ENCODE assay signal across 10 cellular contexts in genomic region chr6:111712398-111712797, GRCh38.
DNase-seq lines count a peak whose midpoint lies in the region; ATAC-seq and TF ChIP-seq lines count a peak whose summit lies in the region.
"Had no signal": no experiment of that assay in that cellular context is flagged by ENCODE, and none has a peak within 500 bp of the region (broad histone marks: within the 10 kb centered on the region; RNA-seq: fewer than 3 reads in every experiment).

No MANE protein-coding gene starts in this region.

- H3K27ac Mint-ChIP-seq in Caco-2 (ENCODE audit: unreplicated experiment) = no peak overlapping the region

- H3K27me3 Mint-ChIP-seq in Caco-2 (ENCODE audit: insufficient read depth, unreplicated experiment) = no peaks in the 10 kb centered on the region

- no peaks in the 10 kb centered on the region for H3K36me3 Mint-ChIP-seq in Caco-2 (ENCODE audit: insufficient read depth, unreplicated experiment)

- H3K27me3 ChIP-seq in muscle layer of colon (ENCODE audit: control insufficient read depth in 1 of 2, insufficient read depth in 2 of 2, low read length in 2 of 2) (no peaks in the 10 kb centered on the region), Caco-2 (replicated peaks; ENCODE audit: control insufficient read depth, insufficient read depth, low read length) (no peaks in the 10 kb centered on the region), Peyer's patch (no peaks in the 10 kb centered on the region)
- H3K27me3 ChIP-seq: adrenal gland had no signal

- no peaks in the 10 kb centered on the region for H3K9me3 Mint-ChIP-seq in Caco-2 (ENCODE audit: unreplicated experiment)

- no peak overlapping the region for H3K4me3 Mint-ChIP-seq in Caco-2 (ENCODE audit: unreplicated experiment)

- peak overlapping the region; percentile 74 for H3K27ac ChIP-seq in cingulate gyrus (ENCODE audit: low read depth, low read length)
- peak overlapping the region; percentile 10 for H3K27ac ChIP-seq in muscle layer of colon (ENCODE audit: low read depth, low read length)
- H3K27ac ChIP-seq in Peyer's patch = peak overlapping the region in 1 of 4 donors; percentile 33
- H3K27ac ChIP-seq: adrenal gland had no signal

- CTCF ChIA-PET in AG04449 (lab: Yijun Ruan, JAX) = interaction anchor here (0.8 to 9.6 kb wide), 13 partner anchors 8 to 329 kb away, joined by 3 to 253 read pairs (median 3); no protein-coding TSS in a partner anchor
- CTCF ChIA-PET in Caco-2 (lab: Charles Lee) = no interaction called here

- ATAC-seq in GM18867 (IDR thresholded peaks at IDR 0.05; ENCODE audit: unreplicated experiment) = no peak

- TF ChIP-seq POLR2A in Peyer's patch (IDR thresholded peaks at IDR 0.05) = no peak

- DNase-seq in AG04449 (ENCODE audit: low read depth, low spot score) = peak; percentile 65
- peak; percentile 98 for DNase-seq in NCI-H226
- no peak for DNase-seq in Caco-2
- no peak for DNase-seq in epidermal melanocyte (ENCODE audit: insufficient read length, low spot score)
- DNase-seq in Peyer's patch = no peak
- DNase-seq: NCI-H1436 treated with DMSO at 0.1 percent for 48 hours had no signal

- no TSS peak for BruUV-seq in Caco-2 (replicated peaks; lab: Mats Ljungman, UMichigan)

- POLR2A ChIA-PET in AG04449 (lab: Yijun Ruan, JAX) = no interaction called here
- POLR2A ChIA-PET in Caco-2 (lab: Charles Lee) = no interaction called here

- no peak overlapping the region for H3K4me3 ChIP-seq in AG04449 (ENCODE audit: low read depth, low read length)
- H3K4me3 ChIP-seq in muscle layer of colon (ENCODE audit: low read depth in 1 of 2, low read length in 2 of 2) = no peak overlapping the region
- no peak overlapping the region for H3K4me3 ChIP-seq in Caco-2 (ENCODE audit: low read depth, low read length)
- H3K4me3 ChIP-seq in Peyer's patch = no peak overlapping the region
- H3K4me3 ChIP-seq: adrenal gland had no signal

- intact Hi-C loops in Caco-2 (cut with micrococcal nuclease; ENCODE audit: unreplicated experiment) = no loop called here

- no peak for TF ChIP-seq CTCF in AG04449 (IDR thresholded peaks at IDR 0.05; ENCODE audit: insufficient read depth, low read length, missing control alignments)
- TF ChIP-seq CTCF in Caco-2 (IDR thresholded peaks at IDR 0.05; ENCODE audit: insufficient read depth in 1 of 2, low read depth in 1 of 2, low read length in 1 of 2, severe bottlenecking in 1 of 2, unreplicated experiment in 1 of 2) = no peak
- no peak for TF ChIP-seq CTCF in Peyer's patch (IDR thresholded peaks at IDR 0.05)

- no peaks in the 10 kb centered on the region for H3K4me1 Mint-ChIP-seq in Caco-2 (ENCODE audit: low read depth, unreplicated experiment)

- no peak overlapping the region for H3K9ac ChIP-seq in muscle layer of colon (ENCODE audit: low read length)

- peaks cover 44% of the 10 kb centered on the region for H3K4me1 ChIP-seq in muscle layer of colon (ENCODE audit: insufficient read depth, low read length)
- H3K4me1 ChIP-seq in Caco-2 = no peaks in the 10 kb centered on the region
- peaks cover 0 to 19% (median 1%) of the 10 kb centered on the region in 4 donors for H3K4me1 ChIP-seq in Peyer's patch

- H3K9me3 ChIP-seq in muscle layer of colon (ENCODE audit: low read length) (no peaks in the 10 kb centered on the region), Caco-2 (no peaks in the 10 kb centered on the region), Peyer's patch (no peaks in the 10 kb centered on the region)
- H3K9me3 ChIP-seq: adrenal gland had no signal

- H3K36me3 ChIP-seq in muscle layer of colon (ENCODE audit: insufficient read depth, low read length) = no peaks in the 10 kb centered on the region
- no peaks in the 10 kb centered on the region for H3K36me3 ChIP-seq in Caco-2 (ENCODE audit: control insufficient read depth, insufficient read depth, low read length)
- no peaks in the 10 kb centered on the region for H3K36me3 ChIP-seq in Peyer's patch
- H3K36me3 ChIP-seq: adrenal gland had no signal

Comparison
In these comparisons a context has a peak if more than half of its experiments do, and no peak if none do; other contexts are left out.
1. DNase-seq: peak in AG04449 (single experiment) and NCI-H226 (single experiment); none in Caco-2 (0 of 2), epidermal melanocyte (single experiment) and Peyer's patch (0 of 3).